8 cellular contexts compared by ENCODE assay signal in genomic region chr18:44679056-44679911, GRCh38. TPM values are rescaled to one million over a fixed set of nuclear protein-coding genes. Genes with fewer than 3 reads are reported as not detected.
A peak's percentile ranks its signal among the peaks of the same experiment; 100 is the strongest.
DNase-seq lines count a peak whose midpoint lies in the region; ATAC-seq and TF ChIP-seq lines count a peak whose summit lies in the region.

No MANE protein-coding gene starts in this region.

- H3K36me3 Mint-ChIP-seq in activated naive CD8-positive, alpha-beta T cell treated with anti-CD3 and anti-CD28 coated beads, Interleukin-2, amount 10 ng/mL, durations not matched to agents 7 days and 5 days = no peaks in the 10 kb centered on the region
- H3K36me3 Mint-ChIP-seq in type B pancreatic cell = peaks cover 3% of the 10 kb centered on the region

- H3K27me3 ChIP-seq in HAP-1 (ENCODE audit: low read depth) (no peaks in the 10 kb centered on the region), MG63 (no peaks in the 10 kb centered on the region; the same call in 1 of the 2 replicates), cardiac muscle cell (no peaks in the 10 kb centered on the region), parathyroid adenoma (ENCODE audit: control insufficient read depth, insufficient read depth, low read length) (no peaks in the 10 kb centered on the region)

- H2AFZ ChIP-seq in parathyroid adenoma = peak overlapping the region; percentile 98

- H3K27ac Mint-ChIP-seq in activated naive CD8-positive, alpha-beta T cell treated with anti-CD3 and anti-CD28 coated beads, Interleukin-2, amount 10 ng/mL, durations not matched to agents 7 days and 5 days = no peak overlapping the region
- H3K27ac Mint-ChIP-seq in type B pancreatic cell = peak overlapping the region; percentile 79

- POLR2A ChIA-PET in activated naive CD8-positive, alpha-beta T cell treated with anti-CD3 and anti-CD28 coated beads, Interleukin-2, amount 10 ng/mL, durations not matched to agents 7 days and 5 days (lab: Charles Lee) = interaction anchor here (0.6 to 1.3 kb wide), 5 partner anchors 46 to 320 kb away, joined by 3 to 4 read pairs (median 3); no protein-coding TSS in a partner anchor

- H3K4me1 Mint-ChIP-seq in activated naive CD8-positive, alpha-beta T cell treated with anti-CD3 and anti-CD28 coated beads, Interleukin-2, amount 10 ng/mL, durations not matched to agents 7 days and 5 days = peaks cover 2% of the 10 kb centered on the region
- H3K4me1 Mint-ChIP-seq in type B pancreatic cell (ENCODE audit: unreplicated experiment) = peaks cover 9% of the 10 kb centered on the region

- H3K27ac ChIP-seq in cardiac muscle cell (peak overlapping the region; percentile 94), parathyroid adenoma (peak overlapping the region; percentile 99)

- H3K4me3 ChIP-seq in GM08714 (ENCODE audit: low read length) = peak overlapping the region; percentile 68
- H3K4me3 ChIP-seq in HAP-1 = peak overlapping the region; percentile 51
- H3K4me3 ChIP-seq in MG63 = peak overlapping the region; percentile 66
- peak overlapping the region; percentile 94 for H3K4me3 ChIP-seq in cardiac muscle cell
- peak overlapping the region; percentile 79 for H3K4me3 ChIP-seq in parathyroid adenoma (ENCODE audit: low read depth, low read length)

- peak; percentile 62 for TF ChIP-seq CTCF in cardiac muscle cell (IDR thresholded peaks at IDR 0.05; ENCODE audit: low read depth, low read length)
- peak; percentile 84 for TF ChIP-seq CTCF in parathyroid adenoma (IDR thresholded peaks at IDR 0.05)
- TF ChIP-seq CTCF in type B pancreatic cell (conservative IDR thresholded peaks at IDR 0.05) = peak; percentile 69

- peak overlapping the region; percentile 88 for H3K4me3 Mint-ChIP-seq in activated naive CD8-positive, alpha-beta T cell treated with anti-CD3 and anti-CD28 coated beads, Interleukin-2, amount 10 ng/mL, durations not matched to agents 7 days and 5 days
- H3K4me3 Mint-ChIP-seq in type B pancreatic cell = peak overlapping the region; percentile 82

- no peaks in the 10 kb centered on the region for H3K36me3 ChIP-seq in HAP-1 (replicated peaks)
- H3K36me3 ChIP-seq in MG63 = no peaks in the 10 kb centered on the region
- no peaks in the 10 kb centered on the region for H3K36me3 ChIP-seq in cardiac muscle cell
- no peaks in the 10 kb centered on the region for H3K36me3 ChIP-seq in parathyroid adenoma (ENCODE audit: control insufficient read depth, insufficient read depth, low read length)

- H3K9me3 ChIP-seq in HAP-1 (no peaks in the 10 kb centered on the region), MG63 (no peaks in the 10 kb centered on the region), cardiac muscle cell (ENCODE audit: low read depth) (no peaks in the 10 kb centered on the region), parathyroid adenoma (ENCODE audit: control insufficient read depth, low read length) (no peaks in the 10 kb centered on the region)

- H3K27me3 Mint-ChIP-seq in activated naive CD8-positive, alpha-beta T cell treated with anti-CD3 and anti-CD28 coated beads, Interleukin-2, amount 10 ng/mL, durations not matched to agents 7 days and 5 days = peaks cover 21% of the 10 kb centered on the region
- peaks cover 6% of the 10 kb centered on the region for H3K27me3 Mint-ChIP-seq in type B pancreatic cell

- peak overlapping the region; percentile 97 for H3K9ac ChIP-seq in parathyroid adenoma

- H3K9me3 Mint-ChIP-seq in activated naive CD8-positive, alpha-beta T cell treated with anti-CD3 and anti-CD28 coated beads, Interleukin-2, amount 10 ng/mL, durations not matched to agents 7 days and 5 days = no peaks in the 10 kb centered on the region
- no peaks in the 10 kb centered on the region for H3K9me3 Mint-ChIP-seq in type B pancreatic cell

- in situ Hi-C loops in HAP-1 (cut with MboI; ENCODE audit: low sequenced_read_pairs) = no loop called here
- in situ Hi-C loops in SK-MEL-5 (cut with HindIII; ENCODE audit: low pct_unique_long_range_greater_than_20kb, low sequenced_read_pairs) = no loop called here

- peaks cover 3% of the 10 kb centered on the region for H3K79me2 ChIP-seq in parathyroid adenoma

- peak; percentile 94 for ATAC-seq in activated naive CD8-positive, alpha-beta T cell treated with anti-CD3 and anti-CD28 coated beads, Interleukin-2, amount 10 ng/mL, durations not matched to agents 7 days and 5 days (ENCODE audit: low read depth)

- peak overlapping the region; percentile 99 for H3K4me2 ChIP-seq in parathyroid adenoma (ENCODE audit: low read length)

- DNase-seq in HAP-1 (ENCODE audit: low spot score in 2 of 2) = peak; percentile 61 to 81
- DNase-seq in MG63 = peak; percentile 79
- peak; percentile 76 for DNase-seq in SK-MEL-5 (ENCODE audit: low read depth, low spot score)
- DNase-seq in activated naive CD8-positive, alpha-beta T cell treated with anti-CD3 and anti-CD28 coated beads, Interleukin-2, amount 10 ng/mL, durations not matched to agents 7 days and 5 days = peak; percentile 79
- DNase-seq in cardiac muscle cell (ENCODE audit: low read depth in 1 of 2, low spot score in 1 of 2) = peak; percentile 90 to 91
- DNase-seq in type B pancreatic cell (ENCODE audit: extremely low spot score, unreplicated experiment) = peak; percentile 83

- H3K4me1 ChIP-seq in HAP-1 = peaks cover 8% of the 10 kb centered on the region
- peaks cover 19% of the 10 kb centered on the region for H3K4me1 ChIP-seq in cardiac muscle cell (ENCODE audit: low read depth)
- peaks cover 23% of the 10 kb centered on the region for H3K4me1 ChIP-seq in parathyroid adenoma

RNA-seq across cellular contexts. Expression of gene SETBP1, which starts 1.4 kb away (rescaled TPM):
- not detected in 2 replicates for total RNA-seq in MG63 (2014; rRNA removed; shearing (Covaris generic); ENCODE audit: low replicate concordance)
- total RNA-seq in SK-MEL-5 (2014; rRNA removed; shearing (Covaris generic)) = 1.7 and 2.3 TPM in 2 replicates
- 2.1 and 2.3 TPM in 2 replicates for polyA plus RNA-seq in SK-MEL-5 (2015; cell fraction: cytosol; rRNA removed)
- polyA plus RNA-seq in SK-MEL-5 (2015; cell fraction: nucleus; rRNA removed) = 3.1 and 3.8 TPM in 2 replicates
- total RNA-seq in activated naive CD8-positive, alpha-beta T cell treated with anti-CD3 and anti-CD28 coated beads, Interleukin-2, amount 10 ng/mL, durations not matched to agents 7 days and 5 days = 1 to 10 TPM; 1.8 to 1.9 TPM
- 10.7 and 30.6 TPM in 2 replicates for total RNA-seq in cardiac muscle cell
- polyA plus RNA-seq in cardiac muscle cell = 6.3 and 6.6 TPM in 2 replicates
- total RNA-seq in type B pancreatic cell (ENCODE audit: low replicate concordance) = 17.3 and 62.7 TPM in 2 replicates

Comparison
In these comparisons a context has a peak if more than half of its experiments do, and no peak if none do; other contexts are left out.
1. Peak in every context shown above with its lines: DNase-seq, ATAC-seq, H3K4me3 ChIP-seq and H3K27ac ChIP-seq.